ENCODE assay signal across 16 cellular contexts in the genomic region with DNA sequence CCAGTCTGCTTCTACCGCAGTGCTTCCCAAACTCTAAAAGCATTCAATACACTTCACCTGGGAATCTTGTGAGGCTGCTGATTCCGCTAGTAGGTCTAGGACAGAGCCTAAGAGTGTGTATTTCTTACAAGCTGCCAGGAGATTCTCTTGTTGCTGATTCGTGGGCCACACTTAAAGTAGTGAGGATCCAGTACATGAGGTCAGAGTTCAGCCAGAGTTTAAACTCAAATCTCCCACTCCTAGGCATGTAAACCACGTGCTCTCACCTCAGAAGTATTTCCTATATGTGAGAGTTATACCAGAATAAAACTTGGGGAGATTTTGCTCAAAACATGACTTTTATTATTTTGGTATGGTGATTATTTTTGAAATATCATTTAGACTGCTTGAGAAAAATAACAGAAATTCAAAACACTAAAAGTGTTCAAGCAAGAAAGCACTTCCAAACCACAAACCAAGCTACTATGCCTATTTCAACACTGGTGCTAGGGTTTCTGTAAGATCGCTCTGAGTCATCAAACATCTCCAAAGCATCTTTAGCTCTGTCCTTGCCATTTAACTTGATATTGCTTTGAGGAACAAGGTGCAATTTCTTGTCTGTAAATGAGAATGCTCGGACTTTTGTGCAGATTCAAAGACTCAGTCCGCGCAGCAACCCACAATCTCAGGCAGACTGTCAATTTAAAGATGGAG. TPM values are rescaled to one million over a fixed set of nuclear protein-coding genes. Genes with fewer than 3 reads are reported as not detected.
DNase-seq lines count a peak whose midpoint lies in the region; ATAC-seq, FAIRE-seq and TF ChIP-seq lines count a peak whose summit lies in the region.
"Had no signal": no experiment of that assay in that cellular context is flagged by ENCODE, and none has a peak within 500 bp of the region (broad histone marks: within the 10 kb centered on the region; RNA-seq: fewer than 3 reads in every experiment).

No MANE protein-coding gene starts in this region.

- no peaks in the 10 kb centered on the region for H3K4me1 ChIP-seq in gastrocnemius medialis
- no peaks in the 10 kb centered on the region for H3K4me1 ChIP-seq in small intestine (ENCODE audit: control insufficient read depth in 2 of 2, insufficient read depth in 1 of 2, low read depth in 1 of 2, low read length in 1 of 2)
- H3K4me1 ChIP-seq: parathyroid adenoma had no signal

- in situ Hi-C loops in gastrocnemius medialis (cut with MboI; ENCODE audit: low sequenced_read_pairs in 4 of 4): no loop called here

- WGBS in small intestine, 3 donors: 67 to 75% (median 74%) methylated on average over 8 of the region's 8 CpGs

- H3K27ac ChIP-seq in gastrocnemius medialis (no peak overlapping the region), small intestine (ENCODE audit: low read depth in 1 of 2, low read length in 1 of 2) (no peak overlapping the region)
- H3K27ac ChIP-seq: parathyroid adenoma, thoracic aorta had no signal

- ATAC-seq in gastrocnemius medialis (peak; percentile 54 to 68), HG02571 (IDR thresholded peaks at IDR 0.05; ENCODE audit: unreplicated experiment) (no peak), omental fat pad (ENCODE audit: low FRiP score) (no peak)
- ATAC-seq: activated CD4-positive, CD25-positive, alpha-beta regulatory T cell treated with anti-CD3 and anti-CD28 coated beads, Interleukin-2, amount 50 U/mL, for 24 hours; GM23338 had no signal

- no peak for FAIRE-seq in small intestine (lab: Jason Lieb, UNC)
- FAIRE-seq: endometrium had no signal

- DNase-seq in GM04504 (ENCODE audit: low read depth): peak; percentile 49
- DNase-seq in NOMO-1 treated with dmso at 0.1 percent for 144 hours (lab: John Stamatoyannopoulos, UW; ENCODE audit: unreplicated experiment): peak; percentile 93
- DNase-seq in epithelial cell of esophagus (ENCODE audit: low read depth): peak; percentile 19
- no peak for DNase-seq in gastrocnemius medialis
- DNase-seq in NCI-H82 (lab: John Stamatoyannopoulos, UW): no peak
- DNase-seq in small intestine: no peak
- DNase-seq in omental fat pad (ENCODE audit: low spot score): no peak
- DNase-seq: DMS153, islet precursor cell, NCI-H1436 treated with DMSO at 0.1 percent for 48 hours had no signal

- no peak for TF ChIP-seq POLR2A in gastrocnemius medialis (IDR thresholded peaks at IDR 0.05)

- H3K4me3 ChIP-seq in epithelial cell of esophagus (ENCODE audit: low read length): no peak overlapping the region
- no peak overlapping the region for H3K4me3 ChIP-seq in gastrocnemius medialis
- H3K4me3 ChIP-seq in small intestine (ENCODE audit: low read depth in 1 of 2, low read length in 2 of 2): no peak overlapping the region
- H3K4me3 ChIP-seq: GM23338, thoracic aorta had no signal

- H3K9me3 ChIP-seq in gastrocnemius medialis (no peaks in the 10 kb centered on the region), small intestine (ENCODE audit: control insufficient read depth, low read depth) (no peaks in the 10 kb centered on the region)
- H3K9me3 ChIP-seq: thoracic aorta had no signal

- TF ChIP-seq CTCF in epithelial cell of esophagus (IDR thresholded peaks at IDR 0.05; ENCODE audit: insufficient read depth, low read depth, low read length, missing control alignments) (no peak), gastrocnemius medialis (IDR thresholded peaks at IDR 0.05 in 4 of 5, conservative IDR thresholded peaks at IDR 0.05 in 1 of 5) (no peak), omental fat pad (IDR thresholded peaks at IDR 0.05) (no peak)

- intact Hi-C loops in gastrocnemius medialis (cut with DNase I; ENCODE audit: low total_unique reads): no loop called here

- H3K36me3 ChIP-seq in gastrocnemius medialis (no peaks in the 10 kb centered on the region), small intestine (ENCODE audit: control insufficient read depth in 2 of 2, insufficient read depth in 2 of 2, low read length in 2 of 2) (no peaks in the 10 kb centered on the region)
- H3K36me3 ChIP-seq: thoracic aorta had no signal

- no peaks in the 10 kb centered on the region for H3K27me3 ChIP-seq in gastrocnemius medialis
- no peaks in the 10 kb centered on the region for H3K27me3 ChIP-seq in small intestine (ENCODE audit: control insufficient read depth in 2 of 2, insufficient read depth in 2 of 2, low read length in 2 of 2)

RNA-seq across cellular contexts. Expression of a gene that starts 59.7 kb away (rescaled TPM):
- total RNA-seq in gastrocnemius medialis (10 to 100 TPM; 12.7 to 32.1 (median 14.5) TPM), omental fat pad (100 to 1,000 TPM in 1 of 4 donors, 10 to 100 TPM in 3; 10.3 to 163 (median 47.1) TPM)
- 1 to 10 TPM in 2 of 3 donors, not detected in 1; 1.1 to 2.3 TPM for polyA plus RNA-seq in small intestine
- total RNA-seq: GM23338 had no signal

Comparison
In these comparisons a context has a peak if more than half of its experiments do, and no peak if none do; other contexts are left out.
1. DNase-seq: peak in GM04504 (single experiment), NOMO-1 treated with dmso at 0.1 percent for 144 hours (single experiment) and epithelial cell of esophagus (single experiment); none in gastrocnemius medialis (0 of 2), NCI-H82 (single experiment), small intestine (single experiment) and omental fat pad (single experiment).
2. ATAC-seq: peak in gastrocnemius medialis (2 of 2); none in HG02571 (single experiment) and omental fat pad (single experiment).